Comparison of ENCODE assay signal across 5 cellular contexts in the genomic region with DNA sequence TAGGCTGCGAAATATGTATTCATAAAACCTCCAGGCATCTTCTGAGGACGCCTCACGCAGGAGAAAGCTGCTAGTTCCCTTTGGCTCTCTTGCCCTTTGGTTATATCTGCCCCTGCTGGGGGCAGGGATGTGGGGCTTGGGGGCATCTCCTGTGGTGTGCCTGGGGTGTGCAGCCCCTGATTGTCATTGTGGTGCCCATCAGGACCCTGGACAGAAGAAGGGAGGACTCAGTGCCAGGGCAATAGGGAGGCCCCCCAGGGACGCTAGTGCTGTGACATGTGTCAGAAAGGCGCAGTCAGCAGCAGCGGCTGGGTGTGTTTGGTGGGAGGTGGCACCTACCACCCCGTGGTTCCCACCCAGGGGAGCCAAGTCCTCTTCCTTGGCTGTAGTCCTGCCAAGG.
DNase-seq lines count a peak whose midpoint lies in the region; ATAC-seq and TF ChIP-seq lines count a peak whose summit lies in the region.
"Not testable (repeated sequence)": the region's sequence is repeated elsewhere in the genome, so short reads cannot be mapped to it uniquely, and the experiment has no call there.

No MANE protein-coding gene starts in this region.

- not testable (repeated sequence) for H3K9me3 ChIP-seq in lung (ENCODE audit: control insufficient read depth in 2 of 2, insufficient read depth in 1 of 2, low read length in 1 of 2); spleen

- H3K9me3 Mint-ChIP-seq in activated CD4-positive, alpha-beta T cell treated with anti-CD3 and anti-CD28 coated beads, Interleukin-2, amount 10 ng/mL, durations not matched to agents 24 days and 14 days; stimulated activated naive CD8-positive, alpha-beta T cell treated with anti-CD3 and anti-CD28 coated beads, Interleukin-15, amount 100 ng/mL, for 72 hours: not testable (repeated sequence)

- not testable (repeated sequence) for H3K4me1 ChIP-seq in lung (ENCODE audit: control insufficient read depth in 2 of 2, insufficient read depth in 2 of 2, low read length in 2 of 2); spleen

- H3K4me1 Mint-ChIP-seq in activated CD4-positive, alpha-beta T cell treated with anti-CD3 and anti-CD28 coated beads, Interleukin-2, amount 10 ng/mL, durations not matched to agents 24 days and 14 days; stimulated activated naive CD8-positive, alpha-beta T cell treated with anti-CD3 and anti-CD28 coated beads, Interleukin-15, amount 100 ng/mL, for 72 hours: not testable (repeated sequence)

- H3K27me3 Mint-ChIP-seq in activated CD4-positive, alpha-beta T cell treated with anti-CD3 and anti-CD28 coated beads, Interleukin-2, amount 10 ng/mL, durations not matched to agents 24 days and 14 days; stimulated activated naive CD8-positive, alpha-beta T cell treated with anti-CD3 and anti-CD28 coated beads, Interleukin-15, amount 100 ng/mL, for 72 hours: not testable (repeated sequence)

- TF ChIP-seq RAD21 in Ishikawa (IDR thresholded peaks at IDR 0.05; ENCODE audit: low read depth), result not testable (repeated sequence)

- not testable (repeated sequence) for H3K27ac Mint-ChIP-seq in activated CD4-positive, alpha-beta T cell treated with anti-CD3 and anti-CD28 coated beads, Interleukin-2, amount 10 ng/mL, durations not matched to agents 24 days and 14 days
- H3K27ac Mint-ChIP-seq in stimulated activated naive CD8-positive, alpha-beta T cell treated with anti-CD3 and anti-CD28 coated beads, Interleukin-15, amount 100 ng/mL, for 72 hours, result peak overlapping the region in 1 of 2 donors; percentile 19

- H3K36me3 Mint-ChIP-seq in activated CD4-positive, alpha-beta T cell treated with anti-CD3 and anti-CD28 coated beads, Interleukin-2, amount 10 ng/mL, durations not matched to agents 24 days and 14 days (ENCODE audit: low read depth), result not testable (repeated sequence)

- H3K4me3 ChIP-seq in lung, spleen: not testable (repeated sequence)

- intact Hi-C loops in activated CD4-positive, alpha-beta T cell treated with anti-CD3 and anti-CD28 coated beads, Interleukin-2, amount 10 ng/mL, durations not matched to agents 24 days and 14 days (cut with micrococcal nuclease); spleen (cut with DNase I; ENCODE audit: low total_unique reads): not testable (repeated sequence)

- H3K27ac ChIP-seq in lung (ENCODE audit: low read depth in 1 of 2, low read length in 1 of 2); spleen: not testable (repeated sequence)

- TF ChIP-seq EP300 in Ishikawa (IDR thresholded peaks at IDR 0.05; ENCODE audit: borderline replicate concordance), result not testable (repeated sequence)

- H3K27me3 ChIP-seq in lung (ENCODE audit: control insufficient read depth, insufficient read depth); spleen (replicated peaks in 1 of 7): not testable (repeated sequence)

- peak; percentile 44 for DNase-seq in activated CD4-positive, alpha-beta T cell treated with anti-CD3 and anti-CD28 coated beads, Interleukin-2, amount 10 ng/mL, durations not matched to agents 24 days and 14 days
- DNase-seq in lung (ENCODE audit: low spot score) (peak; percentile 21), spleen (peak; percentile 23)
- DNase-seq in stimulated activated naive CD8-positive, alpha-beta T cell treated with anti-CD3 and anti-CD28 coated beads, Interleukin-15, amount 100 ng/mL, for 72 hours, result not testable (repeated sequence)

- not testable (repeated sequence) for TF ChIP-seq CTCF in lung (IDR thresholded peaks at IDR 0.05; ENCODE audit: control extremely low read depth, extremely low read depth); spleen (IDR thresholded peaks at IDR 0.05 in 8 of 11, conservative IDR thresholded peaks at IDR 0.05 in 3 of 11)

- not testable (repeated sequence) for H3K36me3 ChIP-seq in lung (ENCODE audit: control insufficient read depth in 2 of 2, insufficient read depth in 2 of 2, low read length in 2 of 2)
- peaks cover 0 to 32% (median 5%) of the 10 kb centered on the region in 6 donors for H3K36me3 ChIP-seq in spleen

- not testable (repeated sequence) for TF ChIP-seq POLR2A in spleen (IDR thresholded peaks at IDR 0.05)

- 89 to 98% methylated on average over 5 to 7 of the region's 7 CpGs for WGBS in lung, 2 donors
- 85 to 98% (median 89%) methylated on average over 3 to 7 of the region's 7 CpGs for WGBS in spleen, 5 donors

- not testable (repeated sequence) for H3K4me3 Mint-ChIP-seq in activated CD4-positive, alpha-beta T cell treated with anti-CD3 and anti-CD28 coated beads, Interleukin-2, amount 10 ng/mL, durations not matched to agents 24 days and 14 days; stimulated activated naive CD8-positive, alpha-beta T cell treated with anti-CD3 and anti-CD28 coated beads, Interleukin-15, amount 100 ng/mL, for 72 hours

- ATAC-seq in lung (ENCODE audit: insufficient read depth, low FRiP score), result not testable (repeated sequence)
- ATAC-seq in stimulated activated naive CD8-positive, alpha-beta T cell treated with anti-CD3 and anti-CD28 coated beads, Interleukin-15, amount 100 ng/mL, for 72 hours, result peak; percentile 22

TF ChIP-seq in Ishikawa, 13 proteins besides CTCF, POLR2A, EP300 and RAD21:
- TF ChIP-seq REST (IDR thresholded peaks at IDR 0.05; ENCODE audit: low read depth), result peak; percentile 61
